In the genomic region with DNA sequence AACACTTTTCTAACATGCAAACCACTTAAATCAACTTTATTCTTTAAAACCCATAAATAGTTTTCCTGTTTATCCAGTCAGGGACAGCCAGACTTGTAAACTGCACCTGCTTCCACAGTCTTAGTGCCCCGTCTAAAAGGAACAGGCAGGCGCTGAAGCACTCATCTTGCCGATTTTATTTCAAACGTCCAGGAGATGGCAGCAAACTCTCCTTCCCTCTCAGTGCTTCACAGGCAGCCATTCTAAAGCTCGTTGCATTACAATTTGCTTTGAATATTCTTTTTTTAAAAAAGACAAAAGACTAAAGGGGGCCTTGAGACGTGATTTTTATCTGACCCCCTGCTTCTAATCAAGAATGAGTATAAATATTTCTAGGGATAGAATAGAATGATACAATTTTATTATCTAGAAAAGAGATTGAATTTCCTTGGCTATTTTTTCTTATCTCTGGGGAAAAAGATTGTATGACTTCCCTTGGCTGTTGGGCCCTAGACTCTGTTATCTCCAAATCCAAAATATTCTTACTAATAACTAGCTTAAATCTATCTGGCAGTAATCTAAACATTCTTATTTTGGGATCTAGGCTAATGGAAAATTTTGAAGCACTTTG, we compare ENCODE assay signal across 8 cellular contexts.
DNase-seq lines count a peak whose midpoint lies in the region; ATAC-seq, FAIRE-seq and TF ChIP-seq lines count a peak whose summit lies in the region.

No MANE protein-coding gene starts in this region.

- TF ChIP-seq EP300 in A549 (IDR thresholded peaks at IDR 0.05) (no peak), K562 (IDR thresholded peaks at IDR 0.05; ENCODE audit: low read length) (no peak)

- no peaks in the 10 kb centered on the region for H3K9me1 ChIP-seq in K562 (ENCODE audit: control insufficient read depth, insufficient read depth, low read length)

- POLR2A ChIA-PET in A549 (lab: Yijun Ruan, JAX), result no interaction called here
- POLR2A ChIA-PET in K562 (lab: Yijun Ruan, JAX), result no interaction called here

- H3K79me2 ChIP-seq in SU-DHL-6 (ENCODE audit: insufficient read depth, low read length), result no peaks in the 10 kb centered on the region
- H3K79me2 ChIP-seq in K562 (ENCODE audit: control insufficient read depth, insufficient read depth, low read length), result no peaks in the 10 kb centered on the region

- peak; percentile 70 for TF ChIP-seq CTCF in A549 (IDR thresholded peaks at IDR 0.05)
- TF ChIP-seq CTCF in GM13976 (IDR thresholded peaks at IDR 0.05; ENCODE audit: borderline replicate concordance, control extremely low read depth, extremely low read depth, insufficient read depth, missing control alignments), result peak; percentile 39
- peak; percentile 14 for TF ChIP-seq CTCF in SU-DHL-6 (IDR thresholded peaks at IDR 0.05; ENCODE audit: insufficient read depth, low read length, poor library complexity, severe bottlenecking)
- TF ChIP-seq CTCF in K562 (IDR thresholded peaks at IDR 0.05 in 2 of 3, conservative IDR thresholded peaks at IDR 0.05 in 1 of 3; ENCODE audit: insufficient read depth in 2 of 3, low read depth in 1 of 3, low read length in 3 of 3), result peak; percentile 65 to 72 (median 69)

- H2AFZ ChIP-seq in SU-DHL-6 (ENCODE audit: low read depth, low read length, severe bottlenecking) (peak overlapping the region; percentile 54), K562 (ENCODE audit: low read depth, low read length) (no peak overlapping the region; the same call in 1 of the 2 replicates)

- H3K4me3 ChIP-seq in A549, result no peak overlapping the region
- H3K4me3 ChIP-seq in SU-DHL-6 (ENCODE audit: insufficient read depth, low read length, poor library complexity, severe bottlenecking), result no peak overlapping the region
- no peak overlapping the region for H3K4me3 ChIP-seq in K562

- no TSS peak for BruUV-seq in K562 (replicated peaks; lab: Mats Ljungman, UMichigan)

- H3K27ac ChIP-seq in A549 (peak overlapping the region; percentile 78 to 80; a peak in 5 of 6 replicates), SU-DHL-6 (ENCODE audit: low read depth, low read length) (no peak overlapping the region), K562 (ENCODE audit: extremely low read depth, low read depth, low read length) (no peak overlapping the region)

- peak overlapping the region; percentile 61 for H3K4me2 ChIP-seq in A549
- no peak overlapping the region for H3K4me2 ChIP-seq in SU-DHL-6 (ENCODE audit: low read depth, low read length, poor library complexity, severe bottlenecking)
- H3K4me2 ChIP-seq in K562 (ENCODE audit: insufficient read depth, low read length), result no peak overlapping the region

- no peak for FAIRE-seq in A549 (lab: Jason Lieb, UNC)
- peak; percentile 84 for FAIRE-seq in K562 (lab: Jason Lieb, UNC)
- FAIRE-seq in islet of Langerhans (lab: Jason Lieb, UNC), result peak; percentile 96

- H3K36me3 ChIP-seq in SU-DHL-6 (ENCODE audit: low read length) (no peaks in the 10 kb centered on the region), K562 (ENCODE audit: control insufficient read depth, insufficient read depth, low read length) (no peaks in the 10 kb centered on the region)

- no peaks in the 10 kb centered on the region for H4K20me1 ChIP-seq in SU-DHL-6 (ENCODE audit: low read depth, low read length)
- no peaks in the 10 kb centered on the region for H4K20me1 ChIP-seq in K562 (replicated peaks; ENCODE audit: control insufficient read depth, insufficient read depth, low read length)

- intact Hi-C loops in K562 (cut with micrococcal nuclease), result loop anchor here (1.0 to 5.0 kb wide), 3 partner anchors 61 to 244 kb away; a partner anchor contains a TSS

- ATAC-seq in A549, result peak; percentile 92 to 93
- ATAC-seq in HG02763 (IDR thresholded peaks at IDR 0.05; ENCODE audit: unreplicated experiment), result peak; percentile 88
- ATAC-seq in K562, result peak; percentile 97

- no peaks in the 10 kb centered on the region for H3K27me3 ChIP-seq in SU-DHL-6 (ENCODE audit: low read length)
- H3K27me3 ChIP-seq in K562 (ENCODE audit: control insufficient read depth in 2 of 2, insufficient read depth in 2 of 2, low read length in 2 of 2), result no peaks in the 10 kb centered on the region

- H3K9me2 ChIP-seq in SU-DHL-6 (replicated peaks; ENCODE audit: insufficient read depth, low read length), result no peaks in the 10 kb centered on the region

- in situ Hi-C loops in GM13976 (cut with MboI; ENCODE audit: low sequenced_read_pairs, unreplicated experiment) (loop anchor here (25.0 kb wide), 1 partner anchor 245 kb away; no protein-coding TSS in a partner anchor), K562 (cut with MboI) (loop anchor here (10.0 kb wide), 1 partner anchor 253 kb away; no protein-coding TSS in a partner anchor)

- no peak overlapping the region for H3K9ac ChIP-seq in SU-DHL-6 (ENCODE audit: low read length)
- H3K9ac ChIP-seq in K562 (ENCODE audit: insufficient read depth in 1 of 2, low read depth in 2 of 2, low read length in 2 of 2), result no peak overlapping the region

- H3F3A ChIP-seq in SU-DHL-6 (ENCODE audit: insufficient read depth), result no peaks in the 10 kb centered on the region

- peak; percentile 77 to 82 for TF ChIP-seq RAD21 in A549 (conservative IDR thresholded peaks at IDR 0.05 in 1 of 2, IDR thresholded peaks at IDR 0.05 in 1 of 2)
- peak; percentile 77 to 84 for TF ChIP-seq RAD21 in K562 (CRISPR knock-in tag; conservative IDR thresholded peaks at IDR 0.05 in 1 of 2, IDR thresholded peaks at IDR 0.05 in 1 of 2)

- peaks cover 63% of the 10 kb centered on the region for H3K4me1 ChIP-seq in A549
- H3K4me1 ChIP-seq in K562 (replicated peaks in 1 of 2; ENCODE audit: control insufficient read depth in 2 of 2, insufficient read depth in 2 of 2, low read length in 2 of 2), result no peaks in the 10 kb centered on the region

- H3K9me3 ChIP-seq in A549, result no peaks in the 10 kb centered on the region
- no peaks in the 10 kb centered on the region for H3K9me3 ChIP-seq in SU-DHL-6 (ENCODE audit: insufficient read depth, low read length)
- no peaks in the 10 kb centered on the region for H3K9me3 ChIP-seq in K562 (replicated peaks; ENCODE audit: control insufficient read depth, insufficient read depth, low read depth, low read length)

- DNase-seq in A549 (ENCODE audit: low read depth in 1 of 2, low spot score in 1 of 2) (peak; percentile 56 to 81), GM13976 (ENCODE audit: low spot score) (peak; percentile 63), NCI-H1105 (lab: John Stamatoyannopoulos, UW) (peak; percentile 22), K562 (ENCODE audit: extremely low read depth in 1 of 4, low spot score in 3 of 4) (peak; percentile 33 to 71 (median 50))
- peak; percentile 37 for DNase-seq in stimulated activated CD4-positive, alpha-beta T cell treated with anti-CD3 and anti-CD28 coated beads, Interleukin-1b, Interleukin-23, amount 100 ng/mL, for 48 hours

- under 1% methylated on average over 6 of the region's 6 CpGs for WGBS in A549 (ENCODE audit: missing lambda C conversion rate)
- WGBS in K562 (ENCODE audit: insufficient coverage, low coverage, missing lambda C conversion rate), result under 1% methylated on average over 6 of the region's 6 CpGs

- TF ChIP-seq POLR2A in A549 (IDR thresholded peaks at IDR 0.05; ENCODE audit: low read length) (no peak), K562 (conservative IDR thresholded peaks at IDR 0.05) (no peak)

- CTCF ChIA-PET in A549 (lab: Yijun Ruan, JAX) (interaction anchor here (0.6 to 3.4 kb wide), 19 partner anchors 9 to 281 kb away, joined by 3 to 20 read pairs (median 3); no protein-coding TSS in a partner anchor), K562 (lab: Yijun Ruan, JAX; ENCODE audit: low intra/inter-chr PET ratio) (interaction anchor here (2.3 kb wide), 1 partner anchor 244 kb away, joined by 34 read pairs; no protein-coding TSS in a partner anchor)

TF ChIP-seq in A549, 52 proteins besides CTCF, POLR2A, EP300 and RAD21:
- TF ChIP-seq SMC3 (IDR thresholded peaks at IDR 0.05) (peak; percentile 82), JUNB (IDR thresholded peaks at IDR 0.05) (no peak)
TF ChIP-seq in A549: peak in this region for 1.

TF ChIP-seq in K562, 482 proteins besides CTCF, POLR2A, EP300 and RAD21:
- TF ChIP-seq YY1 (IDR thresholded peaks at IDR 0.05; ENCODE audit: borderline replicate concordance in 1 of 3, control insufficient read depth in 1 of 3, extremely low read depth in 1 of 3, insufficient read depth in 3 of 3, insufficient read length in 1 of 3, insufficient replicate concordance in 2 of 3, low read depth in 1 of 3, low read length in 2 of 3) (peak in 2 of 3 experiments; percentile 45 to 64), ZNF584 (CRISPR knock-in tag; IDR thresholded peaks at IDR 0.05; ENCODE audit: low read depth) (no peak), SMC3 (conservative IDR thresholded peaks at IDR 0.05; ENCODE audit: insufficient read depth, low read depth, low read length) (peak; percentile 47; the same call in 1 of the 2 replicates)
- TF ChIP-seq, protein P1, sequence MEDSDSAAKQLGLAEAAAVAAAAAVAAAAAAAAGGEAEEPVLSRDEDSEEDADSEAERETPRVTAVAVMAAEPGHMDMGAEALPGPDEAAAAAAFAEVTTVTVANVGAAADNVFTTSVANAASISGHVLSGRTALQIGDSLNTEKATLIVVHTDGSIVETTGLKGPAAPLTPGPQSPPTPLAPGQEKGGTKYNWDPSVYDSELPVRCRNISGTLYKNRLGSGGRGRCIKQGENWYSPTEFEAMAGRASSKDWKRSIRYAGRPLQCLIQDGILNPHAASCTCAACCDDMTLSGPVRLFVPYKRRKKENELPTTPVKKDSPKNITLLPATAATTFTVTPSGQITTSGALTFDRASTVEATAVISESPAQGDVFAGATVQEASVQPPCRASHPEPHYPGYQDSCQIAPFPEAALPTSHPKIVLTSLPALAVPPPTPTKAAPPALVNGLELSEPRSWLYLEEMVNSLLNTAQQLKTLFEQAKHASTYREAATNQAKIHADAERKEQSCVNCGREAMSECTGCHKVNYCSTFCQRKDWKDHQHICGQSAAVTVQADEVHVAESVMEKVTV (CRISPR knock-in tag; IDR thresholded peaks at IDR 0.05), result peak; percentile 67; the same call in 1 of the 2 replicates

Comparison
In these comparisons a context has a peak if more than half of its experiments do, and no peak if none do; other contexts are left out.
1. H3K27ac ChIP-seq: peak in A549 (2 of 2); none in SU-DHL-6 (single experiment) and K562 (single experiment).
2. CTCF ChIP-seq: peak in every context shown above with its lines; median percentile 70 in A549; 69 in K562; 39 in GM13976; 14 in SU-DHL-6.
3. Peak in every context shown above with its lines, with median percentiles within 50 percentile points of each other: ATAC-seq and DNase-seq.